In genomic region chr12:47837190-47838171, GRCh38 we compare ENCODE assay signal across 9 cellular contexts. TPM values are rescaled to one million over a fixed set of nuclear protein-coding genes. Genes with fewer than 3 reads are reported as not detected.
DNase-seq lines count a peak whose midpoint lies in the region; ATAC-seq, FAIRE-seq and TF ChIP-seq lines count a peak whose summit lies in the region.
"Had no signal": no experiment of that assay in that cellular context is flagged by ENCODE, and none has a peak within 500 bp of the region (broad histone marks: within the 10 kb centered on the region; RNA-seq: fewer than 3 reads in every experiment).

No MANE protein-coding gene starts in this region.

- peaks cover 9% of the 10 kb centered on the region for H3K4me1 ChIP-seq in foreskin keratinocyte
- H3K4me1 ChIP-seq: SJSA1 had no signal

- no peak overlapping the region for H3K27ac ChIP-seq in foreskin keratinocyte
- H3K27ac ChIP-seq: SJSA1 had no signal

- peaks cover 1% of the 10 kb centered on the region for H3K27me3 Mint-ChIP-seq in IgD-negative memory B cell

- ATAC-seq in foreskin keratinocyte, result peak; percentile 32
- ATAC-seq in omental fat pad (ENCODE audit: low FRiP score), result no peak
- no peak for ATAC-seq in GM18505 (IDR thresholded peaks at IDR 0.05; ENCODE audit: unreplicated experiment)
- ATAC-seq in HG03565 (IDR thresholded peaks at IDR 0.05; ENCODE audit: unreplicated experiment), result no peak

- DNase-seq in DMS53 treated with DMSO at 0.1 percent for 48 hours (lab: John Stamatoyannopoulos, UW; ENCODE audit: unreplicated experiment) (peak; percentile 92), RCC 7860 (ENCODE audit: low spot score) (peak; percentile 53), foreskin keratinocyte (peak in 1 of 2 donors; percentile 57), omental fat pad (ENCODE audit: low spot score) (peak; percentile 50)
- peak; percentile 52 for DNase-seq in activated gamma-delta T cell treated with anti-CD3 and anti-CD28 coated beads, Interleukin-2, amount 50 U/mL, for 16 hours (ENCODE audit: low read depth)

- no peak for TF ChIP-seq POLR2A in GM18505 (IDR thresholded peaks at IDR 0.05; ENCODE audit: borderline replicate concordance, extremely low read depth, insufficient read depth, insufficient read length)

- TF ChIP-seq CTCF in foreskin keratinocyte (conservative IDR thresholded peaks at IDR 0.05) (peak; percentile 91), omental fat pad (IDR thresholded peaks at IDR 0.05) (peak in 2 of 3 donors; percentile 82 to 96)

- peak overlapping the region in 2 of 4 donors; percentile 70 to 86 for H3K4me3 Mint-ChIP-seq in IgD-negative memory B cell

- H3K9me3 Mint-ChIP-seq in IgD-negative memory B cell, result no peaks in the 10 kb centered on the region

- no peaks in the 10 kb centered on the region for H3K27me3 ChIP-seq in foreskin keratinocyte

- H3K27ac Mint-ChIP-seq in IgD-negative memory B cell, result peak overlapping the region; percentile 1 to 84 (median 8)

- H3K36me3 Mint-ChIP-seq in IgD-negative memory B cell, result no peaks in the 10 kb centered on the region

- H3K4me1 Mint-ChIP-seq in IgD-negative memory B cell, result peaks cover 35 to 49% (median 47%) of the 10 kb centered on the region in 3 donors

- no peak for FAIRE-seq in RCC 7860 (lab: Jason Lieb, UNC)

RNA-seq across cellular contexts. Expression of gene HDAC7, which starts 17.8 kb away (rescaled TPM):
- polyA plus RNA-seq in IgD-negative memory B cell, result 20.9 TPM
- 52.3 and 55.8 TPM in 2 replicates for total RNA-seq in foreskin keratinocyte
- polyA plus RNA-seq in foreskin keratinocyte, result 47.3 and 51.7 TPM in 2 replicates
- total RNA-seq in omental fat pad, result 100 to 1,000 TPM in 1 of 4 donors, 10 to 100 TPM in 3; 40.3 to 102 (median 62.9) TPM
